20 cellular contexts compared by ENCODE assay signal in the genomic region with DNA sequence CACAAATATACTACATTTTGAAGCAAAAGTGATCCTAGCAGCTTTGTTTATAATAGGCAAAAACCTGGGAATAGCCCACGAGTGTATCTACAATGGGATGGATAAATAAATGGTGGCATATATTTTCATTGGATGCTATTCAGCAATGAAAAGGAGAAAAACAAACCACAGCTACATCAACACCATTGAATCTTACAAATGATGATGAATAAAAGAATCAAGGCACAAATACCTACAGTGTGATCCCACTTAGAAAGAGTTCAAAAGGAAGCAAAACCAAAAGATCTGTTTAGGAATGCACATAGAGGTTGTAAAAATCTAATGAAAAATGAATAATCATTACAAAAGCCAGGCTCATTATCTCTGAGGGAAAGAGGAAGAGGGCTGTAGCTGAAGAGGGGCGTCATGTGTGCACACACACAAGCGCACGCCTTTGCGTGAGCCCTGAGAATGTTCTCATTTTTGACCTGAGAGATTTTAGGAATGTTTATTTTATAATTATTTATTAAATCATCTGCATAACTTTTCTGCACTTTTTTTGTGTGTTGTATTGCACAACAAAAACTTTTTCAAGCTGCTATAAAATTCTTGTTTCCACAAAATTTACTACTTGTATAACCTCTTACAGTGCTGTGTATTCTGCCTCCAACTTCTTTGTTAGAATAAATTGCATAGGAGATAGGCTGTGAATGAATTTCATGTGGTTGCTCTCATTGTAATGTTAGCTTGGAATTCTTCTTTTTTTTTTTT. TPM values are rescaled to one million over a fixed set of nuclear protein-coding genes. Genes with fewer than 3 reads are reported as not detected.
DNase-seq lines count a peak whose midpoint lies in the region; ATAC-seq and TF ChIP-seq lines count a peak whose summit lies in the region.
"Had no signal": no experiment of that assay in that cellular context is flagged by ENCODE, and none has a peak within 500 bp of the region (broad histone marks: within the 10 kb centered on the region; RNA-seq: fewer than 3 reads in every experiment).

No MANE protein-coding gene starts in this region.

- H4K20me1 ChIP-seq in osteoblast (ENCODE audit: insufficient read depth, low read length): no peaks in the 10 kb centered on the region

- H3K27ac ChIP-seq in osteoblast (ENCODE audit: low read depth, low read length): peak overlapping the region; percentile 87
- no peak overlapping the region for H3K27ac ChIP-seq in upper lobe of right lung
- H3K27ac ChIP-seq: coronary artery, vagina had no signal

- H3K9me3 ChIP-seq in osteoblast (ENCODE audit: low read depth, low read length) (no peaks in the 10 kb centered on the region), upper lobe of right lung (no peaks in the 10 kb centered on the region)
- H3K9me3 ChIP-seq: vagina had no signal

- ATAC-seq in GM19467 (IDR thresholded peaks at IDR 0.05; ENCODE audit: unreplicated experiment) (no peak), upper lobe of right lung (no peak)
- ATAC-seq: activated CD4-positive, CD25-positive, alpha-beta regulatory T cell treated with anti-CD3 and anti-CD28 coated beads, Interleukin-2, amount 50 U/mL, for 24 hours; HCT116; naive thymus-derived CD8-positive, alpha-beta T cell; PC-3; T-cell had no signal

- DNase-seq in CD1c-positive myeloid dendritic cell (ENCODE audit: extremely low spot score) (peak; percentile 28), NCI-H1048 (lab: John Stamatoyannopoulos, UW) (peak; percentile 32), astrocyte of the hippocampus (ENCODE audit: low read depth, low spot score) (peak; percentile 66), osteoblast (ENCODE audit: insufficient read length, low spot score, missing footprints) (peak; percentile 66), upper lobe of right lung (no peak), UCSD-AML1 (lab: John Stamatoyannopoulos, UW; ENCODE audit: unreplicated experiment) (no peak)
- no peak for DNase-seq in activated naive CD4-positive, alpha-beta T cell treated with anti-CD3 and anti-CD28 coated beads, Interleukin-2, amount 50 U/mL, for 16 hours
- DNase-seq: activated effector memory CD4-positive, alpha-beta T cell treated with Interleukin-2 at 50 U/mL for 16 hours; Calu3; naive thymus-derived CD8-positive, alpha-beta T cell; NCI-H2081; NCI-H510A treated with DMSO at 0.1 percent for 48 hours; PC-3; T-cell had no signal

- H3K36me3 ChIP-seq in osteoblast (ENCODE audit: insufficient read depth, low read length): no peaks in the 10 kb centered on the region
- H3K36me3 ChIP-seq in upper lobe of right lung: no peaks in the 10 kb centered on the region
- H3K36me3 ChIP-seq: vagina had no signal

- H3K79me2 ChIP-seq in osteoblast (ENCODE audit: insufficient read depth, low read length): no peaks in the 10 kb centered on the region

- H3K4me2 ChIP-seq in osteoblast (ENCODE audit: insufficient read depth, low read length): peak overlapping the region; percentile 72

- TF ChIP-seq CTCF in osteoblast (IDR thresholded peaks at IDR 0.05; ENCODE audit: extremely low read depth, low read depth, low read length) (no peak), upper lobe of right lung (IDR thresholded peaks at IDR 0.05) (no peak)

- no peak overlapping the region for H2AFZ ChIP-seq in osteoblast (ENCODE audit: low read length)

- H3K4me3 ChIP-seq in osteoblast (ENCODE audit: insufficient read depth, low read length) (no peak overlapping the region), upper lobe of right lung (no peak overlapping the region)
- H3K4me3 ChIP-seq: vagina had no signal

- H3K4me1 ChIP-seq in osteoblast (ENCODE audit: insufficient read depth, low read length) (peaks cover 68% of the 10 kb centered on the region), upper lobe of right lung (peaks cover 1% of the 10 kb centered on the region)

- H3K27me3 ChIP-seq in osteoblast (ENCODE audit: insufficient read depth, low read length): no peaks in the 10 kb centered on the region
- no peaks in the 10 kb centered on the region for H3K27me3 ChIP-seq in upper lobe of right lung
- H3K27me3 ChIP-seq: vagina had no signal

- intact Hi-C loops in upper lobe of right lung (cut with DNase I): no loop called here

RNA-seq across cellular contexts. Expression of gene RHOBTB3, which starts 5.9 kb away (rescaled TPM):
- total RNA-seq in osteoblast: 314 and 349 TPM in 2 replicates
- 54.2 TPM for total RNA-seq in upper lobe of right lung

RNA-seq across cellular contexts. Expression of gene SPATA9, which starts 42.5 kb away (rescaled TPM):
- total RNA-seq in osteoblast (0.36 and 1.2 TPM in 2 replicates), upper lobe of right lung (not detected)
- total RNA-seq: Calu3; MCF 10A; naive thymus-derived CD8-positive, alpha-beta T cell; PC-3; T-cell; vagina had no signal

Comparison
In these comparisons a context has a peak if more than half of its experiments do, and no peak if none do; other contexts are left out.
1. DNase-seq: peak in CD1c-positive myeloid dendritic cell (single experiment), NCI-H1048 (single experiment), astrocyte of the hippocampus (single experiment) and osteoblast (single experiment); none in upper lobe of right lung (single experiment), UCSD-AML1 (single experiment) and activated naive CD4-positive, alpha-beta T cell treated with anti-CD3 and anti-CD28 coated beads, Interleukin-2, amount 50 U/mL, for 16 hours (single experiment).